24 cellular contexts compared by ENCODE assay signal in the genomic region with DNA sequence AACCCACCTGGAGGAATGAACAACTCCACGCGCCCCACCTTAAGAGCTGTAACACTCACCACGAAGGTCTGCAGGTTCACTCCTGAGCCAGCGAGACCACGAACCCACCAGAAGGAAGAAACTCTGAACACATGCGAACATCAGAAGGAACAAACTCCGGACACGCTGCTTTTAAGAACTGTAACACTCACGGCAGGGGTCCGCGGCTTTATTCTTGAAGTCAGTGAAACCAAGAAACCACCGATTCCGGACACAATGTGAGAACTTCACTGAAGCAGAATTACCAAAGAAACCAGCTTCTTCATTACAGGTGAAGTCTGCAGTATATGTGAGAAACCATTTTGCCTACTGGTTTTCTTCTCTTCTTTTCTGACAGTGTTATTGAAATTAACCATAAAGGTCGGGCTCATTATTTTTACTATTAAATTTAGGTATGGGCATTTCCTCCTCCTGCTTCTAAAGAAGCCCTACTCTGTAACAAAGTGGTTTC.
"Had no signal": no experiment of that assay in that cellular context is flagged by ENCODE, and none has a peak within 500 bp of the region (broad histone marks: within the 10 kb centered on the region; RNA-seq: fewer than 3 reads in every experiment).

No MANE protein-coding gene starts in this region.

- ATAC-seq: effector memory CD8-positive, alpha-beta T cell; esophagus mucosa; gastrocnemius medialis; heart right ventricle; left cardiac atrium; left lung; left ventricle myocardium superior; lower lobe of right lung; mucosa of descending colon had no signal

- H3K27me3 Mint-ChIP-seq: dendritic cell treated with granulocyte-macrophage colony-stimulating factor and Interleukin-4, amounts not matched to agents 40 ng/mL and 50 ng/mL, for 4 days; effector memory CD8-positive, alpha-beta T cell; naive B cell had no signal

- H3K4me1 Mint-ChIP-seq: naive B cell had no signal

- H3K27me3 ChIP-seq: esophagus squamous epithelium, gastrocnemius medialis, heart right ventricle, left lung had no signal

- H3K4me3 Mint-ChIP-seq: dendritic cell treated with granulocyte-macrophage colony-stimulating factor and Interleukin-4, amounts not matched to agents 40 ng/mL and 50 ng/mL, for 4 days; effector memory CD8-positive, alpha-beta T cell; endodermal cell; mesothelial cell of epicardium; naive B cell had no signal

- H3K4me3 ChIP-seq: esophagus squamous epithelium, gastrocnemius medialis, heart right ventricle, left lung, lower lobe of right lung, mucosa of descending colon had no signal

- H3K27ac Mint-ChIP-seq: dendritic cell treated with granulocyte-macrophage colony-stimulating factor and Interleukin-4, amounts not matched to agents 40 ng/mL and 50 ng/mL, for 4 days; effector memory CD8-positive, alpha-beta T cell; endodermal cell; mesothelial cell of epicardium had no signal

- H3K36me3 Mint-ChIP-seq: mesothelial cell of epicardium, naive B cell had no signal

- H3K27ac ChIP-seq: epithelial cell of prostate, esophagus squamous epithelium, gastrocnemius medialis, heart right ventricle, left lung, lower lobe of right lung had no signal

- H3K4me1 ChIP-seq: esophagus squamous epithelium, gastrocnemius medialis, left lung, lower lobe of right lung had no signal

- DNase-seq: cortex of kidney; effector CD8-positive, alpha-beta T cell; effector memory CD8-positive, alpha-beta T cell; endodermal cell; erythroblast; esophagus squamous epithelium; foreskin fibroblast; foreskin melanocyte; gastrocnemius medialis; glutamatergic neuron; head of caudate nucleus; heart right ventricle; hippocampal formation; left cardiac atrium; left lung; left ventricle myocardium superior; lower lobe of right lung; mesenchymal stem cell; mucosa of descending colon; naive B cell had no signal

- H3K36me3 ChIP-seq: esophagus squamous epithelium, gastrocnemius medialis, heart right ventricle, left lung, lower lobe of right lung had no signal

- H3K9me3 ChIP-seq: esophagus squamous epithelium, gastrocnemius medialis, lower lobe of right lung had no signal
